In genomic region chr3:130679218-130679617, GRCh38 we compare ENCODE assay signal across 14 cellular contexts.
DNase-seq lines count a peak whose midpoint lies in the region; ATAC-seq and TF ChIP-seq lines count a peak whose summit lies in the region.
"Had no signal": no experiment of that assay in that cellular context is flagged by ENCODE, and none has a peak within 500 bp of the region (broad histone marks: within the 10 kb centered on the region; RNA-seq: fewer than 3 reads in every experiment).

No MANE protein-coding gene starts in this region.

- TF ChIP-seq CTCF in HEK293 (tag by site-specific recombination; IDR thresholded peaks at IDR 0.05) (no peak), fibroblast of mammary gland (conservative IDR thresholded peaks at IDR 0.05; ENCODE audit: control insufficient read depth, insufficient read depth, low read depth, low read length) (no peak)

- no peak overlapping the region for H3K27ac ChIP-seq in HEK293 (ENCODE audit: extremely low read depth, low read depth, low read length)
- peak overlapping the region; percentile 17; the same call in 1 of the 2 replicates for H3K27ac ChIP-seq in SK-N-MC
- H3K27ac ChIP-seq in right cardiac atrium (ENCODE audit: low read length): no peak overlapping the region
- H3K27ac ChIP-seq: BLaER1 treated with 17β-estradiol and CSF1 and Interleukin-3, amounts not matched to agents 10 nM and 100 nM had no signal

- WGBS in right cardiac atrium: 74% methylated on average over 7 of the region's 7 CpGs

- no peak for ATAC-seq in HG03135 (IDR thresholded peaks at IDR 0.05; ENCODE audit: unreplicated experiment)
- ATAC-seq in right cardiac atrium: no peak
- no peak for ATAC-seq in GM19452 (IDR thresholded peaks at IDR 0.05; ENCODE audit: unreplicated experiment)
- ATAC-seq: CD8-positive, alpha-beta T cell; GM12878 had no signal

- H3K9me3 ChIP-seq in HEK293 (ENCODE audit: control insufficient read depth, insufficient read depth, low read depth, low read length) (no peaks in the 10 kb centered on the region), SK-N-MC (ENCODE audit: low read depth, low read length) (no peaks in the 10 kb centered on the region), right cardiac atrium (ENCODE audit: control insufficient read depth, low read length) (no peaks in the 10 kb centered on the region)
- H3K9me3 ChIP-seq: BLaER1 treated with 17β-estradiol and CSF1 and Interleukin-3, amounts not matched to agents 10 nM and 100 nM; HAP-1 had no signal

- intact Hi-C loops in right cardiac atrium (cut with DNase I): no loop called here

- H3K4me3 ChIP-seq in HEK293 (ENCODE audit: low read depth, low read length) (no peak overlapping the region), SK-N-MC (no peak overlapping the region), fibroblast of mammary gland (ENCODE audit: control insufficient read depth, low read depth, low read length) (no peak overlapping the region), right cardiac atrium (ENCODE audit: low read length) (no peak overlapping the region)
- H3K4me3 ChIP-seq: BLaER1 treated with 17β-estradiol and CSF1 and Interleukin-3, amounts not matched to agents 10 nM and 100 nM; GM12878; HAP-1 had no signal

- POLR2A ChIA-PET in HEK293 (lab: Yijun Ruan, JAX): no interaction called here

- H3K9ac ChIP-seq in SK-N-MC (ENCODE audit: insufficient read length): no peak overlapping the region
- H3K9ac ChIP-seq: BLaER1 treated with 17β-estradiol and CSF1 and Interleukin-3, amounts not matched to agents 10 nM and 100 nM had no signal

- H3K4me1 ChIP-seq in HEK293 (ENCODE audit: control insufficient read depth, insufficient read depth, low read length) (no peaks in the 10 kb centered on the region), right cardiac atrium (ENCODE audit: control insufficient read depth, insufficient read depth, low read length) (peaks cover 2% of the 10 kb centered on the region)
- H3K4me1 ChIP-seq: BLaER1 treated with 17β-estradiol and CSF1 and Interleukin-3, amounts not matched to agents 10 nM and 100 nM; HAP-1 had no signal

- H3K36me3 ChIP-seq in HEK293 (ENCODE audit: control insufficient read depth in 2 of 2, insufficient read depth in 1 of 2, low read length in 2 of 2) (peaks cover 16 to 83% of the 10 kb centered on the region in 2 experiments), SK-N-MC (ENCODE audit: insufficient read depth, low read length) (peaks cover 59% of the 10 kb centered on the region)

- no peak for DNase-seq in SK-N-MC (ENCODE audit: low read depth, low spot score)
- DNase-seq in fibroblast of mammary gland (ENCODE audit: low read depth): peak; percentile 7
- DNase-seq in right cardiac atrium: no peak
- DNase-seq: Calu3; CD8-positive, alpha-beta T cell; DMS79 treated with DMSO at 0.1 percent for 48 hours; HFFc6; KBM-7 had no signal

- H3K27me3 ChIP-seq in right cardiac atrium (ENCODE audit: control insufficient read depth, insufficient read depth): no peaks in the 10 kb centered on the region
- H3K27me3 ChIP-seq: BLaER1 treated with 17β-estradiol and CSF1 and Interleukin-3, amounts not matched to agents 10 nM and 100 nM had no signal

- CTCF ChIA-PET in HEK293 (lab: Yijun Ruan, JAX): no interaction called here

TF ChIP-seq in HEK293, 187 proteins besides CTCF, POLR2A, EP300 and RAD21:
- peak; percentile 72 for TF ChIP-seq ZNF629 (tag by site-specific recombination; IDR thresholded peaks at IDR 0.05)
- TF ChIP-seq HIC1 (tag by site-specific recombination; IDR thresholded peaks at IDR 0.05): no peak
- TF ChIP-seq KLF16 (tag by site-specific recombination; IDR thresholded peaks at IDR 0.05): no peak
- no peak for TF ChIP-seq ZNF585B (tag by site-specific recombination; IDR thresholded peaks at IDR 0.05)
- TF ChIP-seq ZBTB6 (tag by site-specific recombination; IDR thresholded peaks at IDR 0.05): no peak
- 0 out of 2 replicates have a peak, but pooled peaks have one; percentile 18 for TF ChIP-seq ZNF366 (tag by site-specific recombination; conservative IDR thresholded peaks at IDR 0.05)
- no peak for TF ChIP-seq PRDM10 (tag by site-specific recombination; IDR thresholded peaks at IDR 0.05)
- TF ChIP-seq ZBTB21 (tag by site-specific recombination; IDR thresholded peaks at IDR 0.05): peak; percentile 73; the same call in 1 of the 2 replicates
- peak; percentile 77 for TF ChIP-seq GLIS1 (tag by site-specific recombination; IDR thresholded peaks at IDR 0.05)
- no peak for TF ChIP-seq ZNF146 (tag by site-specific recombination; IDR thresholded peaks at IDR 0.05)
- peak; percentile 69 for TF ChIP-seq ATF2 (tag by site-specific recombination; IDR thresholded peaks at IDR 0.05; ENCODE audit: low read depth)
- TF ChIP-seq SCRT1 (tag by site-specific recombination; IDR thresholded peaks at IDR 0.05; ENCODE audit: borderline replicate concordance): no peak
